ENCODE assay signal across 9 cellular contexts in genomic region chr10:24449334-24449740, GRCh38.
DNase-seq lines count a peak whose midpoint lies in the region; ATAC-seq and TF ChIP-seq lines count a peak whose summit lies in the region.
"Had no signal": no experiment of that assay in that cellular context is flagged by ENCODE, and none has a peak within 500 bp of the region (broad histone marks: within the 10 kb centered on the region; RNA-seq: fewer than 3 reads in every experiment).

No MANE protein-coding gene starts in this region.

- H3K36me3 ChIP-seq in smooth muscle cell (ENCODE audit: low read depth) = no peaks in the 10 kb centered on the region

- peak; percentile 84 for ATAC-seq in HG03045 (IDR thresholded peaks at IDR 0.05; ENCODE audit: unreplicated experiment)

- DNase-seq in NCI-H2171 treated with DMSO at 0.1 percent for 48 hours (lab: John Stamatoyannopoulos, UW) (peak; percentile 58), NCI-H2171 (lab: John Stamatoyannopoulos, UW) (no peak), coronary artery (ENCODE audit: low spot score) (no peak), smooth muscle cell (lab: John Stamatoyannopoulos, UW; ENCODE audit: unreplicated experiment) (no peak), activated gamma-delta T cell treated with Interleukin-2 at 50 U/mL for 16 hours (no peak), NCI-H2107 treated with DMSO at 0.1 percent for 48 hours (lab: John Stamatoyannopoulos, UW; ENCODE audit: unreplicated experiment) (no peak), COLO668 (lab: John Stamatoyannopoulos, UW; ENCODE audit: unreplicated experiment) (no peak)
- DNase-seq: naive B cell had no signal

- TF ChIP-seq CTCF in coronary artery (IDR thresholded peaks at IDR 0.05) (no peak), smooth muscle cell (IDR thresholded peaks at IDR 0.05; ENCODE audit: borderline replicate concordance, insufficient read depth, poor library complexity, severe bottlenecking) (no peak)

- H3K9me3 ChIP-seq in smooth muscle cell (replicated peaks; ENCODE audit: low read depth) = no peaks in the 10 kb centered on the region

- H3K9ac ChIP-seq in smooth muscle cell (ENCODE audit: low read depth) = peak overlapping the region; percentile 70

- H3K79me2 ChIP-seq in smooth muscle cell (ENCODE audit: low read depth) = peaks cover 32% of the 10 kb centered on the region

- H3K27ac ChIP-seq in coronary artery = peak overlapping the region; percentile 21 to 57
- peak overlapping the region; percentile 92 for H3K27ac ChIP-seq in smooth muscle cell (ENCODE audit: low read depth)

- no peaks in the 10 kb centered on the region for H4K20me1 ChIP-seq in smooth muscle cell (ENCODE audit: low read depth)

- no peaks in the 10 kb centered on the region for H3K27me3 ChIP-seq in smooth muscle cell (ENCODE audit: low read depth)

- H3K4me3 ChIP-seq in coronary artery = peak overlapping the region; percentile 53
- peak overlapping the region; percentile 48 for H3K4me3 ChIP-seq in smooth muscle cell

- peak overlapping the region; percentile 6 for H2AFZ ChIP-seq in smooth muscle cell (ENCODE audit: low read depth)

- peak overlapping the region; percentile 87 for H3K4me2 ChIP-seq in smooth muscle cell

- peaks cover 15% of the 10 kb centered on the region for H3K4me1 ChIP-seq in smooth muscle cell (ENCODE audit: low read depth)

- WGBS in smooth muscle cell (ENCODE audit: low lambda C conversion rate) = 19% methylated on average over 5 of the region's 5 CpGs

- H3F3A ChIP-seq in smooth muscle cell (ENCODE audit: low read depth) = peaks cover 22% of the 10 kb centered on the region
